ENCODE assay signal across 1 cellular context in the genomic region with DNA sequence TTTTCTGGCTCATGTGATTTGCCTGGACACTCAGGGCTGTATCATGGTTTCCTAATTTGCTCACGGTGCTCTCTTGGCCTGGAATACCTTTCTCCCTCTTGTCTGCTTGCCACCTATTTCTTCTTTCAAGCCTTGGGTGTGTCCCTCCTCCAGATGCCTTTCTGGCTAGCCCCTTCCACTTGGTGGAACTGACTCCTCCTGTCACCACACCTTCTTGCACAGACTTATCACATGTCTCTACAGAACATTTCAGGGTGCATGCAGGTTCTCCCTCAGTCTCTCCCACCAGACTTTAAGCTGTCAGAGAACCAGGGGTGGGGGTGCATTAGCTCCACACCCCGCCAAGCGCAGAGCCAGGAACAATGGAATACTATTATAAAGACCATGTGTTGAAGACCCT.
TF ChIP-seq lines count a peak whose summit lies in the region.

No MANE protein-coding gene starts in this region.

TF ChIP-seq in WTC11, 78 proteins besides CTCF, POLR2A, EP300 and RAD21 (continued from another document):
- TF ChIP-seq, protein P1, sequence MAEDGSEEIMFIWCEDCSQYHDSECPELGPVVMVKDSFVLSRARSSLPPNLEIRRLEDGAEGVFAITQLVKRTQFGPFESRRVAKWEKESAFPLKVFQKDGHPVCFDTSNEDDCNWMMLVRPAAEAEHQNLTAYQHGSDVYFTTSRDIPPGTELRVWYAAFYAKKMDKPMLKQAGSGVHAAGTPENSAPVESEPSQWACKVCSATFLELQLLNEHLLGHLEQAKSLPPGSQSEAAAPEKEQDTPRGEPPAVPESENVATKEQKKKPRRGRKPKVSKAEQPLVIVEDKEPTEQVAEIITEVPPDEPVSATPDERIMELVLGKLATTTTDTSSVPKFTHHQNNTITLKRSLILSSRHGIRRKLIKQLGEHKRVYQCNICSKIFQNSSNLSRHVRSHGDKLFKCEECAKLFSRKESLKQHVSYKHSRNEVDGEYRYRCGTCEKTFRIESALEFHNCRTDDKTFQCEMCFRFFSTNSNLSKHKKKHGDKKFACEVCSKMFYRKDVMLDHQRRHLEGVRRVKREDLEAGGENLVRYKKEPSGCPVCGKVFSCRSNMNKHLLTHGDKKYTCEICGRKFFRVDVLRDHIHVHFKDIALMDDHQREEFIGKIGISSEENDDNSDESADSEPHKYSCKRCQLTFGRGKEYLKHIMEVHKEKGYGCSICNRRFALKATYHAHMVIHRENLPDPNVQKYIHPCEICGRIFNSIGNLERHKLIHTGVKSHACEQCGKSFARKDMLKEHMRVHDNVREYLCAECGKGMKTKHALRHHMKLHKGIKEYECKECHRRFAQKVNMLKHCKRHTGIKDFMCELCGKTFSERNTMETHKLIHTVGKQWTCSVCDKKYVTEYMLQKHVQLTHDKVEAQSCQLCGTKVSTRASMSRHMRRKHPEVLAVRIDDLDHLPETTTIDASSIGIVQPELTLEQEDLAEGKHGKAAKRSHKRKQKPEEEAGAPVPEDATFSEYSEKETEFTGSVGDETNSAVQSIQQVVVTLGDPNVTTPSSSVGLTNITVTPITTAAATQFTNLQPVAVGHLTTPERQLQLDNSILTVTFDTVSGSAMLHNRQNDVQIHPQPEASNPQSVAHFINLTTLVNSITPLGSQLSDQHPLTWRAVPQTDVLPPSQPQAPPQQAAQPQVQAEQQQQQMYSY (CRISPR knock-in tag; IDR thresholded peaks at IDR 0.05): no peak
- TF ChIP-seq, protein P2, sequence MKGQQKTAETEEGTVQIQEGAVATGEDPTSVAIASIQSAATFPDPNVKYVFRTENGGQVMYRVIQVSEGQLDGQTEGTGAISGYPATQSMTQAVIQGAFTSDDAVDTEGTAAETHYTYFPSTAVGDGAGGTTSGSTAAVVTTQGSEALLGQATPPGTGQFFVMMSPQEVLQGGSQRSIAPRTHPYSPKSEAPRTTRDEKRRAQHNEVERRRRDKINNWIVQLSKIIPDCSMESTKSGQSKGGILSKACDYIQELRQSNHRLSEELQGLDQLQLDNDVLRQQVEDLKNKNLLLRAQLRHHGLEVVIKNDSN (CRISPR knock-in tag; IDR thresholded peaks at IDR 0.05): no peak
- TF ChIP-seq ZNF281 (CRISPR knock-in tag; IDR thresholded peaks at IDR 0.05) (no peak), FOXK1 (CRISPR knock-in tag; IDR thresholded peaks at IDR 0.05) (no peak), ZNF232 (CRISPR knock-in tag; IDR thresholded peaks at IDR 0.05) (no peak)
- TF ChIP-seq, protein P3, sequence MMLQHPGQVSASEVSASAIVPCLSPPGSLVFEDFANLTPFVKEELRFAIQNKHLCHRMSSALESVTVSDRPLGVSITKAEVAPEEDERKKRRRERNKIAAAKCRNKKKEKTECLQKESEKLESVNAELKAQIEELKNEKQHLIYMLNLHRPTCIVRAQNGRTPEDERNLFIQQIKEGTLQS (CRISPR knock-in tag; conservative IDR thresholded peaks at IDR 0.05): no peak
- TF ChIP-seq, protein P4, sequence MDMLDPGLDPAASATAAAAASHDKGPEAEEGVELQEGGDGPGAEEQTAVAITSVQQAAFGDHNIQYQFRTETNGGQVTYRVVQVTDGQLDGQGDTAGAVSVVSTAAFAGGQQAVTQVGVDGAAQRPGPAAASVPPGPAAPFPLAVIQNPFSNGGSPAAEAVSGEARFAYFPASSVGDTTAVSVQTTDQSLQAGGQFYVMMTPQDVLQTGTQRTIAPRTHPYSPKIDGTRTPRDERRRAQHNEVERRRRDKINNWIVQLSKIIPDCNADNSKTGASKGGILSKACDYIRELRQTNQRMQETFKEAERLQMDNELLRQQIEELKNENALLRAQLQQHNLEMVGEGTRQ (CRISPR knock-in tag; IDR thresholded peaks at IDR 0.05): no peak
- TF ChIP-seq, protein P5, sequence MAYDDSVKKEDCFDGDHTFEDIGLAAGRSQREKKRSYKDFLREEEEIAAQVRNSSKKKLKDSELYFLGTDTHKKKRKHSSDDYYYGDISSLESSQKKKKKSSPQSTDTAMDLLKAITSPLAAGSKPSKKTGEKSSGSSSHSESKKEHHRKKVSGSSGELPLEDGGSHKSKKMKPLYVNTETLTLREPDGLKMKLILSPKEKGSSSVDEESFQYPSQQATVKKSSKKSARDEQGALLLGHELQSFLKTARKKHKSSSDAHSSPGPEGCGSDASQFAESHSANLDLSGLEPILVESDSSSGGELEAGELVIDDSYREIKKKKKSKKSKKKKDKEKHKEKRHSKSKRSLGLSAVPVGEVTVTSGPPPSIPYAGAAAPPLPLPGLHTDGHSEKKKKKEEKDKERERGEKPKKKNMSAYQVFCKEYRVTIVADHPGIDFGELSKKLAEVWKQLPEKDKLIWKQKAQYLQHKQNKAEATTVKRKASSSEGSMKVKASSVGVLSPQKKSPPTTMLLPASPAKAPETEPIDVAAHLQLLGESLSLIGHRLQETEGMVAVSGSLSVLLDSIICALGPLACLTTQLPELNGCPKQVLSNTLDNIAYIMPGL (CRISPR knock-in tag; IDR thresholded peaks at IDR 0.05): no peak
